In genomic region chr7:158811894-158812293, GRCh38 we compare ENCODE assay signal across 1 cellular context.
TF ChIP-seq lines count a peak whose summit lies in the region.

No MANE protein-coding gene starts in this region.

TF ChIP-seq in IMR-90, 13 proteins besides CTCF, POLR2A, EP300 and RAD21 (continued from another document):
- no peak for TF ChIP-seq MXI1 (IDR thresholded peaks at IDR 0.05; ENCODE audit: borderline replicate concordance, low read depth, low read length)
- no peak for TF ChIP-seq BHLHE40 (IDR thresholded peaks at IDR 0.05; ENCODE audit: low read depth, low read length)
- no peak for TF ChIP-seq FOS (IDR thresholded peaks at IDR 0.05; ENCODE audit: low read depth, low read length)
- TF ChIP-seq USF2 (IDR thresholded peaks at IDR 0.05; ENCODE audit: low read depth, low read length), result no peak
- no peak for TF ChIP-seq RFX5 (IDR thresholded peaks at IDR 0.05; ENCODE audit: low read depth, low read length)
- no peak for TF ChIP-seq MAZ (IDR thresholded peaks at IDR 0.05; ENCODE audit: borderline replicate concordance, low read depth, low read length)
- no peak for TF ChIP-seq RCOR1 (IDR thresholded peaks at IDR 0.05; ENCODE audit: insufficient replicate concordance, low read length)
- TF ChIP-seq NFE2L2 (IDR thresholded peaks at IDR 0.05; ENCODE audit: low read depth, low read length), result no peak
- TF ChIP-seq CHD1 (IDR thresholded peaks at IDR 0.05; ENCODE audit: low read depth, low read length), result no peak
- TF ChIP-seq MAFK (IDR thresholded peaks at IDR 0.05; ENCODE audit: low read depth, low read length), result no peak
- no peak for TF ChIP-seq ELK1 (IDR thresholded peaks at IDR 0.05; ENCODE audit: borderline replicate concordance, low read depth, low read length)
- TF ChIP-seq CEBPB (IDR thresholded peaks at IDR 0.05; ENCODE audit: low read depth, low read length), result no peak
